12 cellular contexts compared by ENCODE assay signal in the genomic region with DNA sequence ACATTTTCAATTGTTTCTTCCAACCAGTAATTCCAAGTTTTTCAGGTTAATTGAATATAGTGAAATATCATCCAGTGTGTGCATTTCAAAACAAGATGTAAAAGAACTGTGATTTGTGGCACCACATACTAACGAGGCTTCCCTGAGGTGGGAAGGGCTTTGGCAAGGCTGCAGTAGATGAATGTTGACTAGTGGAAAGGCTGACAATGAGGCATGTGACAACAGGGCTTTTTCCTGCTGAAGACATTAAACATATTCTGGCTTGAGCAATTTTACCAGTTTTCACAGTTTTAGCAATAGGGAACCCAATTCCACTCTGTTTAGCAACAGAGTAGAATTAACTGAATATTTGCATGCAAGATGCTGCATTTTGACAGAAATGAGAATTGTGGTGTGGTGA.
DNase-seq lines count a peak whose midpoint lies in the region; ATAC-seq, FAIRE-seq and TF ChIP-seq lines count a peak whose summit lies in the region.
"Had no signal": no experiment of that assay in that cellular context is flagged by ENCODE, and none has a peak within 500 bp of the region (broad histone marks: within the 10 kb centered on the region; RNA-seq: fewer than 3 reads in every experiment).

No MANE protein-coding gene starts in this region.

- no peak overlapping the region for H2AFZ ChIP-seq in HepG2 (ENCODE audit: low read length)
- H2AFZ ChIP-seq: PC-9 had no signal

- ATAC-seq in right lobe of liver (peak in 3 of 4 donors; percentile 28 to 34 (median 29)), HepG2 (no peak), natural killer cell (no peak), GM18867 (IDR thresholded peaks at IDR 0.05; ENCODE audit: unreplicated experiment) (no peak)

- H3K36me3 ChIP-seq in right lobe of liver (no peaks in the 10 kb centered on the region), HepG2 (replicated peaks in 1 of 2; ENCODE audit: control insufficient read depth in 1 of 2, insufficient read depth in 2 of 2, low read length in 2 of 2) (peaks cover 1 to 12% of the 10 kb centered on the region in 2 experiments; a peak in 2 of 5 replicates)

- H3K9ac ChIP-seq in HepG2 (ENCODE audit: insufficient read depth, low read depth, low read length) = no peak overlapping the region

- H3K4me1 Mint-ChIP-seq in brain = peaks cover 59% of the 10 kb centered on the region
- peaks cover 49 to 61% of the 10 kb centered on the region in 2 donors for H3K4me1 Mint-ChIP-seq in natural killer cell

- H3K9me3 ChIP-seq in right lobe of liver (no peaks in the 10 kb centered on the region), HepG2 (ENCODE audit: low read length) (no peaks in the 10 kb centered on the region)

- TF ChIP-seq CTCF in right lobe of liver (IDR thresholded peaks at IDR 0.05) (no peak), HepG2 (CRISPR knock-in tag; IDR thresholded peaks at IDR 0.05) (no peak), brain (conservative IDR thresholded peaks at IDR 0.05) (no peak), natural killer cell (IDR thresholded peaks at IDR 0.05) (no peak)

- no peaks in the 10 kb centered on the region for H4K20me1 ChIP-seq in HepG2 (ENCODE audit: insufficient read depth, low read length)

- TF ChIP-seq RAD21 in HepG2 (CRISPR knock-in tag; IDR thresholded peaks at IDR 0.05) = no peak

- H3K4me3 Mint-ChIP-seq in brain (no peak overlapping the region), natural killer cell (no peak overlapping the region)
- H3K4me3 Mint-ChIP-seq: B cell; CD4-positive, CD25-positive, alpha-beta regulatory T cell had no signal

- H3K27me3 ChIP-seq in right lobe of liver (no peaks in the 10 kb centered on the region), HepG2 (ENCODE audit: control insufficient read depth in 1 of 2, insufficient read depth in 2 of 2, low read length in 2 of 2) (no peaks in the 10 kb centered on the region)

- no peak overlapping the region for H3K4me2 ChIP-seq in HepG2 (ENCODE audit: low read depth, low read length)
- H3K4me2 ChIP-seq: PC-9 had no signal

- intact Hi-C loops in right lobe of liver (cut with DNase I) (no loop called here), HepG2 (cut with micrococcal nuclease; ENCODE audit: unreplicated experiment) (loop anchor here (2.0 to 10.0 kb wide), 2 partner anchors 137 to 195 kb away; no protein-coding TSS in a partner anchor), natural killer cell (cut with micrococcal nuclease) (loop anchor here (1.0 kb wide), 1 partner anchor 196 kb away; no protein-coding TSS in a partner anchor)

- H3K4me3 ChIP-seq in right lobe of liver (no peak overlapping the region), HepG2 (replicated peaks in 1 of 3; ENCODE audit: insufficient read depth in 1 of 3, low read depth in 2 of 3, low read length in 3 of 3) (no peak overlapping the region)
- H3K4me3 ChIP-seq: PC-9 had no signal

- peak overlapping the region in 3 of 5 experiments; percentile 29 to 80 (median 53) for H3K27ac Mint-ChIP-seq in brain
- peak overlapping the region; percentile 24 to 32 for H3K27ac Mint-ChIP-seq in natural killer cell
- H3K27ac Mint-ChIP-seq: B cell; CD4-positive, CD25-positive, alpha-beta regulatory T cell had no signal

- no peaks in the 10 kb centered on the region for H3K79me2 ChIP-seq in HepG2 (ENCODE audit: insufficient read depth, low read length)

- TF ChIP-seq POLR2A in right lobe of liver (IDR thresholded peaks at IDR 0.05) = no peak
- TF ChIP-seq POLR2A in HepG2 (IDR thresholded peaks at IDR 0.05; ENCODE audit: insufficient read depth in 1 of 2, low read depth in 2 of 2, low read length in 2 of 2) = no peak

- DNase-seq in right lobe of liver (no peak), HepG2 (ENCODE audit: low spot score) (no peak), natural killer cell (no peak), putamen (ENCODE audit: low spot score) (no peak), UCSD-AML1 (lab: John Stamatoyannopoulos, UW; ENCODE audit: unreplicated experiment) (no peak), NCI-H1436 treated with DMSO at 0.1 percent for 48 hours (lab: John Stamatoyannopoulos, UW) (no peak)
- DNase-seq: NCI-H510A had no signal

- in situ Hi-C loops in HepG2 (cut with HindIII; ENCODE audit: extremely low pct_ligation_motif_present, low pct_unique_long_range_greater_than_20kb) = loop anchor here (5.0 kb wide), 1 partner anchor 195 kb away; no protein-coding TSS in a partner anchor

- FAIRE-seq in HepG2 (lab: Jason Lieb, UNC) = no peak

- H3K36me3 Mint-ChIP-seq in brain = peaks cover 11% of the 10 kb centered on the region
- no peaks in the 10 kb centered on the region for H3K36me3 Mint-ChIP-seq in natural killer cell

- CTCF ChIA-PET in HepG2 (lab: Yijun Ruan, JAX; ENCODE audit: low intra/inter-chr PET ratio, low total read pairs) = interaction anchor here (2.4 kb wide), 1 partner anchor 196 kb away, joined by 14 read pairs; no protein-coding TSS in a partner anchor

- POLR2A ChIA-PET in HepG2 (lab: Yijun Ruan, JAX) = no interaction called here

- H3K27me3 Mint-ChIP-seq in brain = no peaks in the 10 kb centered on the region
- H3K27me3 Mint-ChIP-seq in natural killer cell (ENCODE audit: low read depth in 2 of 2) = no peaks in the 10 kb centered on the region
- H3K27me3 Mint-ChIP-seq: B cell; CD4-positive, CD25-positive, alpha-beta regulatory T cell had no signal

- WGBS in right lobe of liver (ENCODE audit: insufficient coverage, low coverage, low lambda C conversion rate, missing lambda C conversion rate) = 18% methylated on average over 1 of the region's 1 CpG
- 77% methylated on average over 1 of the region's 1 CpG for WGBS in HepG2 (ENCODE audit: low lambda C conversion rate)

- no peak overlapping the region for H3K27ac ChIP-seq in right lobe of liver
- H3K27ac ChIP-seq in HepG2 (ENCODE audit: extremely low read length, insufficient read depth, low read length) = no peak overlapping the region
- H3K27ac ChIP-seq: PC-9 had no signal

- BruUV-seq in HepG2 (replicated peaks; lab: Mats Ljungman, UMichigan) = no TSS peak

- peaks cover 0 to 19% (median 8%) of the 10 kb centered on the region in 4 donors for H3K4me1 ChIP-seq in right lobe of liver
- no peaks in the 10 kb centered on the region for H3K4me1 ChIP-seq in HepG2 (ENCODE audit: insufficient read depth, low read length)

- no peak for TF ChIP-seq EP300 in HepG2 (IDR thresholded peaks at IDR 0.05; ENCODE audit: low read depth in 2 of 2, low read length in 2 of 2)
- TF ChIP-seq EP300 in HepG2 (CRISPR knock-in tag; IDR thresholded peaks at IDR 0.05; ENCODE audit: borderline replicate concordance) = no peak

- no peaks in the 10 kb centered on the region for H3K9me3 Mint-ChIP-seq in brain
- no peaks in the 10 kb centered on the region for H3K9me3 Mint-ChIP-seq in natural killer cell
- H3K9me3 Mint-ChIP-seq: CD4-positive, CD25-positive, alpha-beta regulatory T cell had no signal

TF ChIP-seq in HepG2, 621 proteins besides CTCF, POLR2A, EP300 and RAD21:
- TF ChIP-seq EHMT2 (IDR thresholded peaks at IDR 0.05; ENCODE audit: borderline replicate concordance, low read depth, low read length) (no peak), KLF15 (CRISPR knock-in tag; IDR thresholded peaks at IDR 0.05; ENCODE audit: borderline replicate concordance) (no peak), RELA (CRISPR knock-in tag; IDR thresholded peaks at IDR 0.05) (no peak)

Comparison
In these comparisons a context has a peak if more than half of its experiments do, and no peak if none do; other contexts are left out.
1. ATAC-seq: peak in right lobe of liver (3 of 4); none in HepG2 (single experiment), natural killer cell (0 of 3) and GM18867 (single experiment).
2. intact Hi-C loops: an anchor here in HepG2 (2.0 to 10.0 kb wide) and natural killer cell (1.0 kb wide); none called in right lobe of liver.